Comparison of ENCODE assay signal across 2 cellular contexts in genomic region chr1:230778916-230779590, GRCh38.
TF ChIP-seq lines count a peak whose summit lies in the region.

No MANE protein-coding gene starts in this region.

TF ChIP-seq in A549, 52 proteins besides CTCF, POLR2A, EP300 and RAD21:
- TF ChIP-seq FOSL2 (IDR thresholded peaks at IDR 0.05) (no peak), FOSL2 (CRISPR knock-in tag; IDR thresholded peaks at IDR 0.05) (peak; percentile 44; the same call in 1 of the 2 replicates), RNF2 (IDR thresholded peaks at IDR 0.05; ENCODE audit: borderline replicate concordance, low read depth) (no peak), EHF (CRISPR knock-in tag; IDR thresholded peaks at IDR 0.05) (no peak)
TF ChIP-seq in A549: peak in this region for 1.

TF ChIP-seq in K562, 482 proteins besides CTCF, POLR2A, EP300 and RAD21:
- TF ChIP-seq CHD2 (IDR thresholded peaks at IDR 0.05; ENCODE audit: low read depth, low read length) = no peak
- no peak for TF ChIP-seq SNAPC5 (CRISPR knock-in tag; IDR thresholded peaks at IDR 0.05)
- TF ChIP-seq ZBTB1 (CRISPR knock-in tag; IDR thresholded peaks at IDR 0.05; ENCODE audit: borderline replicate concordance, low read depth) = no peak
- no peak for TF ChIP-seq HOXB6 (CRISPR knock-in tag; IDR thresholded peaks at IDR 0.05; ENCODE audit: borderline replicate concordance)
- peak; percentile 21; the same call in 1 of the 2 replicates for TF ChIP-seq JUND (IDR thresholded peaks at IDR 0.05; ENCODE audit: borderline replicate concordance, low read depth, low read length)
- TF ChIP-seq JUND (tag; IDR thresholded peaks at IDR 0.05; ENCODE audit: borderline replicate concordance, low read depth, low read length) = no peak; the same call in 2 of the 3 replicates
- TF ChIP-seq TCF7L2 (IDR thresholded peaks at IDR 0.05; ENCODE audit: low read depth, low read length) = no peak
- TF ChIP-seq FOSL1 (tag; conservative IDR thresholded peaks at IDR 0.05) = peak; percentile 56
- TF ChIP-seq SUPT5H (IDR thresholded peaks at IDR 0.05) = no peak
- TF ChIP-seq TSC22D4 (tag; IDR thresholded peaks at IDR 0.05) = no peak
- TF ChIP-seq, protein P1, sequence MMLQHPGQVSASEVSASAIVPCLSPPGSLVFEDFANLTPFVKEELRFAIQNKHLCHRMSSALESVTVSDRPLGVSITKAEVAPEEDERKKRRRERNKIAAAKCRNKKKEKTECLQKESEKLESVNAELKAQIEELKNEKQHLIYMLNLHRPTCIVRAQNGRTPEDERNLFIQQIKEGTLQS (IDR thresholded peaks at IDR 0.05) = peak; percentile 36; the same call in 1 of the 2 replicates
- TF ChIP-seq, protein P1 (CRISPR knock-in tag; conservative IDR thresholded peaks at IDR 0.05) = no peak
- no peak for TF ChIP-seq HNRNPK (IDR thresholded peaks at IDR 0.05; ENCODE audit: low read depth, low read length, poor library complexity, severe bottlenecking)
